10 cellular contexts compared by ENCODE assay signal in the genomic region with DNA sequence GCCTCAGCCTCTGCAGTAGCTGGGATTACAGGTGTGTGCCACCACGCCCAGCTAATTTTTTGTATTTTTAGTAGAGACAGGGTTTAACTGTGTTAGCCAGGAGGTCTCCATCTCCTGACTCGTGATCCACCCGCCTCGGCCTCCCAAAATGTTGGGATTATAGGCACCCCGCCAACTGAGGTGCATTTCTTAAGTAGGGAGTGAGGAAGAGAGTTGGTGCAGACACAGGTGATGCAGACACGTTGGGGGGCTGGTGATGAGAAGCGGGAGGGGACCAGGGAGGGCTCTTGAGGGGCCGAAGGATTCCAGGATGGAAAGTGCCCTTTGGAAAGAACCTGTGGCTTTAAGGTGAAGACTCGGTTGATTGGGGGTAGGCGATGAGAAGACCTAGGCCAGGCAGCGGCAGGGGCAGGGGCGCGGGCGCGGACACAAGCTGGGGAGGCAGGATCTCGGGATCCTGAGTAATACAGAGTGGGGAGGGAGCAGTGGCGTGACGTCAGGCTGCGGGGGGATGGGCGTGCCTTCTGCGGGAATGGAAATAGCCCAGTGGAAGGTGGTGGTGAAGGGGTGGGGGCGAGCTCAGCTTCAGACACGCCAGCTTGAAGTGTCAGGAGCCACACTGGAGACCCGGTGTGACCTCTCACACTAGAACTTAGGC. TPM values are rescaled to one million over a fixed set of nuclear protein-coding genes. Genes with fewer than 3 reads are reported as not detected.
DNase-seq lines count a peak whose midpoint lies in the region; ATAC-seq and TF ChIP-seq lines count a peak whose summit lies in the region.
"Had no signal": no experiment of that assay in that cellular context is flagged by ENCODE, and none has a peak within 500 bp of the region (broad histone marks: within the 10 kb centered on the region; RNA-seq: fewer than 3 reads in every experiment).

No MANE protein-coding gene starts in this region.

- H3K9me3 ChIP-seq in thyroid gland: no peaks in the 10 kb centered on the region
- H3K9me3 ChIP-seq: SJSA1 had no signal

- CTCF ChIA-PET in activated CD8-positive, alpha-beta T cell treated with anti-CD3 and anti-CD28 coated beads for 36 hours (lab: Charles Lee): no interaction called here

- TF ChIP-seq POLR2A in thyroid gland (IDR thresholded peaks at IDR 0.05): no peak

- no peaks in the 10 kb centered on the region for H3K9me3 Mint-ChIP-seq in memory B cell
- no peaks in the 10 kb centered on the region for H3K9me3 Mint-ChIP-seq in activated CD8-positive, alpha-beta T cell treated with anti-CD3 and anti-CD28 coated beads for 36 hours

- H3K27ac ChIP-seq in thyroid gland: no peak overlapping the region
- H3K27ac ChIP-seq: SJSA1 had no signal

- H3K4me3 Mint-ChIP-seq in memory B cell: peak overlapping the region; percentile 33
- H3K4me3 Mint-ChIP-seq in activated CD8-positive, alpha-beta T cell treated with anti-CD3 and anti-CD28 coated beads for 36 hours: no peak overlapping the region

- intact Hi-C loops in thyroid gland (cut with DNase I): no loop called here
- intact Hi-C loops in activated CD8-positive, alpha-beta T cell treated with anti-CD3 and anti-CD28 coated beads for 36 hours (cut with micrococcal nuclease): no loop called here

- no peaks in the 10 kb centered on the region for H3K36me3 ChIP-seq in thyroid gland

- ATAC-seq in memory B cell (ENCODE audit: low read depth) (no peak), GM21360 (IDR thresholded peaks at IDR 0.05; ENCODE audit: unreplicated experiment) (no peak), HG02798 (IDR thresholded peaks at IDR 0.05; ENCODE audit: poor library complexity, unreplicated experiment) (no peak)
- ATAC-seq in activated CD8-positive, alpha-beta T cell treated with anti-CD3 and anti-CD28 coated beads for 36 hours: no peak

- no peaks in the 10 kb centered on the region for H3K27me3 ChIP-seq in thyroid gland
- H3K27me3 ChIP-seq: SJSA1 had no signal

- peaks cover 52% of the 10 kb centered on the region for H3K4me1 Mint-ChIP-seq in memory B cell
- H3K4me1 Mint-ChIP-seq in activated CD8-positive, alpha-beta T cell treated with anti-CD3 and anti-CD28 coated beads for 36 hours (ENCODE audit: low read depth): peaks cover 26% of the 10 kb centered on the region

- H3K4me1 ChIP-seq in thyroid gland: peaks cover 16 to 26% of the 10 kb centered on the region in 2 donors

- TF ChIP-seq CTCF in thyroid gland (IDR thresholded peaks at IDR 0.05): no peak
- TF ChIP-seq CTCF in activated CD8-positive, alpha-beta T cell treated with anti-CD3 and anti-CD28 coated beads for 36 hours (IDR thresholded peaks at IDR 0.05): no peak

- POLR2A ChIA-PET in activated CD8-positive, alpha-beta T cell treated with anti-CD3 and anti-CD28 coated beads for 36 hours (lab: Charles Lee): no interaction called here

- peak overlapping the region; percentile 98 for H3K27ac Mint-ChIP-seq in memory B cell
- no peak overlapping the region for H3K27ac Mint-ChIP-seq in activated CD8-positive, alpha-beta T cell treated with anti-CD3 and anti-CD28 coated beads for 36 hours

- H3K4me3 ChIP-seq in thyroid gland (replicated peaks in 1 of 3): no peak overlapping the region
- H3K4me3 ChIP-seq: SJSA1 had no signal

- H3K36me3 Mint-ChIP-seq in memory B cell: no peaks in the 10 kb centered on the region
- peaks cover 11% of the 10 kb centered on the region for H3K36me3 Mint-ChIP-seq in activated CD8-positive, alpha-beta T cell treated with anti-CD3 and anti-CD28 coated beads for 36 hours (ENCODE audit: low read depth)

- no peaks in the 10 kb centered on the region for H3K27me3 Mint-ChIP-seq in memory B cell
- no peaks in the 10 kb centered on the region for H3K27me3 Mint-ChIP-seq in activated CD8-positive, alpha-beta T cell treated with anti-CD3 and anti-CD28 coated beads for 36 hours

- DNase-seq in LHCN-M2 (ENCODE audit: low read depth) (peak; percentile 37), dermis microvascular lymphatic vessel endothelial cell (ENCODE audit: low read depth in 2 of 2) (peak; percentile 33 to 71), memory B cell (ENCODE audit: low spot score in 2 of 2) (no peak), thyroid gland (peak; percentile 35 to 53), DMS153 (lab: John Stamatoyannopoulos, UW) (no peak)
- DNase-seq in activated CD8-positive, alpha-beta T cell treated with anti-CD3 and anti-CD28 coated beads for 36 hours: no peak
- DNase-seq: MM.1S had no signal

- WGBS in thyroid gland, 2 donors: 53 to 61% methylated on average over 24 of the region's 24 CpGs

RNA-seq across cellular contexts. Expression of a gene that starts 2.5 kb away (rescaled TPM):
- total RNA-seq in LHCN-M2 (2014; rRNA removed) (31.9 and 42.3 TPM in 2 replicates), dermis microvascular lymphatic vessel endothelial cell (5.5 and 16.6 TPM in 2 replicates), thyroid gland (10 to 100 TPM; 33.1 to 62.1 (median 36.3) TPM)
- 292 TPM for polyA plus RNA-seq in LHCN-M2 (2012)
- total RNA-seq in activated CD8-positive, alpha-beta T cell treated with anti-CD3 and anti-CD28 coated beads for 36 hours: 10 to 100 TPM; 85.9 to 88.6 TPM

RNA-seq across cellular contexts. Expression of a gene that starts 8.9 kb away (rescaled TPM):
- total RNA-seq in LHCN-M2 (2014; rRNA removed) (54.6 and 55.9 TPM in 2 replicates), dermis microvascular lymphatic vessel endothelial cell (30.0 and 59.0 TPM in 2 replicates), thyroid gland (10 to 100 TPM; 32.6 to 43.5 (median 37.9) TPM)
- polyA plus RNA-seq in LHCN-M2 (2012): 23.6 TPM
- 10 to 100 TPM; 28.2 to 29.0 TPM for total RNA-seq in activated CD8-positive, alpha-beta T cell treated with anti-CD3 and anti-CD28 coated beads for 36 hours

RNA-seq across cellular contexts. Expression of a gene that starts 20.0 kb away (rescaled TPM):
- total RNA-seq in LHCN-M2 (2014; rRNA removed) (not detected in 2 replicates), dermis microvascular lymphatic vessel endothelial cell (not detected in 2 replicates), thyroid gland (1 to 10 TPM; 3.6 to 7.8 (median 3.6) TPM)
- polyA plus RNA-seq in LHCN-M2 (2012): 3.9 TPM
- total RNA-seq in activated CD8-positive, alpha-beta T cell treated with anti-CD3 and anti-CD28 coated beads for 36 hours: not detected
- total RNA-seq: SJSA1 had no signal

RNA-seq across cellular contexts. Expression of a gene that starts 26.6 kb away (rescaled TPM):
- total RNA-seq in LHCN-M2 (2014; rRNA removed) (17.9 and 22.7 TPM in 2 replicates), dermis microvascular lymphatic vessel endothelial cell (12.8 and 17.1 TPM in 2 replicates), thyroid gland (10 to 100 TPM; 33.3 to 89.0 (median 39.5) TPM)
- 15.5 TPM for polyA plus RNA-seq in LHCN-M2 (2012)
- total RNA-seq in activated CD8-positive, alpha-beta T cell treated with anti-CD3 and anti-CD28 coated beads for 36 hours: 10 to 100 TPM; 32.4 to 33.9 TPM

RNA-seq across cellular contexts. Expression of a gene that starts 36.3 kb away (rescaled TPM):
- 12.5 and 13.3 TPM in 2 replicates for total RNA-seq in LHCN-M2 (2014; rRNA removed)
- 5.4 TPM for polyA plus RNA-seq in LHCN-M2 (2012)
- 7.3 and 10.0 TPM in 2 replicates for total RNA-seq in dermis microvascular lymphatic vessel endothelial cell
- total RNA-seq in thyroid gland: 10 to 100 TPM; 15.9 to 32.3 (median 21.8) TPM
- total RNA-seq in activated CD8-positive, alpha-beta T cell treated with anti-CD3 and anti-CD28 coated beads for 36 hours: 10 to 100 TPM; 16.6 to 16.7 TPM

Comparison
In these comparisons a context has a peak if more than half of its experiments do, and no peak if none do; other contexts are left out.
1. DNase-seq: peak in LHCN-M2 (single experiment), dermis microvascular lymphatic vessel endothelial cell (2 of 2) and thyroid gland (2 of 2); none in memory B cell (0 of 2), activated CD8-positive, alpha-beta T cell treated with anti-CD3 and anti-CD28 coated beads for 36 hours (single experiment) and DMS153 (single experiment).